17 cellular contexts compared by ENCODE assay signal in genomic region chr12:11860026-11860425, GRCh38.
A peak's percentile ranks its signal among the peaks of the same experiment; 100 is the strongest.
DNase-seq lines count a peak whose midpoint lies in the region; ATAC-seq and TF ChIP-seq lines count a peak whose summit lies in the region.
"Had no signal": no experiment of that assay in that cellular context is flagged by ENCODE, and none has a peak within 500 bp of the region (broad histone marks: within the 10 kb centered on the region; RNA-seq: fewer than 3 reads in every experiment).

No MANE protein-coding gene starts in this region.

- peaks cover 0 to 2% (median 0%) of the 10 kb centered on the region in 7 donors for H3K9me3 Mint-ChIP-seq in CD14-positive monocyte
- no peaks in the 10 kb centered on the region for H3K9me3 Mint-ChIP-seq in activated naive CD8-positive, alpha-beta T cell treated with anti-CD3 and anti-CD28 coated beads, Interleukin-2, amount 50 U/mL, for 24 hours
- H3K9me3 Mint-ChIP-seq in natural killer cell treated with Interleukin-12 subunit alpha and Interleukin-12 subunit beta and Interleukin-15 and Interleukin-18, amount 100 ng/mL, for 72 hours = no peaks in the 10 kb centered on the region

- peaks cover 62% of the 10 kb centered on the region for H3K4me1 Mint-ChIP-seq in CD14-positive monocyte
- peaks cover 38% of the 10 kb centered on the region for H3K4me1 Mint-ChIP-seq in activated naive CD8-positive, alpha-beta T cell treated with anti-CD3 and anti-CD28 coated beads, Interleukin-2, amount 50 U/mL, for 24 hours
- H3K4me1 Mint-ChIP-seq in natural killer cell treated with Interleukin-12 subunit alpha and Interleukin-12 subunit beta and Interleukin-15 and Interleukin-18, amount 100 ng/mL, for 72 hours (ENCODE audit: low read depth in 2 of 2) = peaks cover 15 to 43% of the 10 kb centered on the region in 2 donors

- peak overlapping the region in 5 of 7 donors; percentile 34 to 66 (median 60) for H3K27ac Mint-ChIP-seq in CD14-positive monocyte
- peak overlapping the region; percentile 46 for H3K27ac Mint-ChIP-seq in activated naive CD8-positive, alpha-beta T cell treated with anti-CD3 and anti-CD28 coated beads, Interleukin-2, amount 50 U/mL, for 24 hours
- no peak overlapping the region for H3K27ac Mint-ChIP-seq in natural killer cell treated with Interleukin-12 subunit alpha and Interleukin-12 subunit beta and Interleukin-15 and Interleukin-18, amount 100 ng/mL, for 72 hours
- H3K27ac Mint-ChIP-seq: mesothelial cell of epicardium had no signal

- DNase-seq in activated CD4-positive, alpha-beta T cell treated with anti-CD3 and anti-CD28 coated beads, Interleukin-2, amount 50 U/mL, for 48 hours = peak; percentile 28 to 40
- DNase-seq in activated CD4-positive, alpha-beta T cell treated with anti-CD3 and anti-CD28 coated beads for 4 hours = no peak
- no peak for DNase-seq in CD14-positive monocyte (ENCODE audit: low spot score)
- peak; percentile 45 for DNase-seq in activated naive CD8-positive, alpha-beta T cell treated with anti-CD3 and anti-CD28 coated beads, Interleukin-2, amount 50 U/mL, for 24 hours
- no peak for DNase-seq in natural killer cell treated with Interleukin-12 subunit alpha and Interleukin-12 subunit beta and Interleukin-15 and Interleukin-18, amount 100 ng/mL, for 72 hours (ENCODE audit: low spot score)
- no peak for DNase-seq in OCI-M1 (lab: John Stamatoyannopoulos, UW)
- DNase-seq in NCI-H1048 (lab: John Stamatoyannopoulos, UW) = no peak
- DNase-seq: activated CD4-positive, CD25-positive, alpha-beta regulatory T cell; activated effector memory CD4-positive, alpha-beta T cell treated with anti-CD3 and anti-CD28 coated beads, Interleukin-2, amount 50 U/mL, for 16 hours; CD8-positive, alpha-beta memory T cell; head of caudate nucleus; kidney; NCI-H187; NCI-H446 treated with DMSO at 0.1 percent for 48 hours had no signal

- peak; percentile 81 for ATAC-seq in activated naive CD8-positive, alpha-beta T cell treated with anti-CD3 and anti-CD28 coated beads, Interleukin-2, amount 50 U/mL, for 24 hours
- ATAC-seq in natural killer cell treated with Interleukin-12 subunit alpha and Interleukin-12 subunit beta and Interleukin-15 and Interleukin-18, amount 100 ng/mL, for 72 hours = peak; percentile 44 to 48
- ATAC-seq in HG02610 (IDR thresholded peaks at IDR 0.05; ENCODE audit: unreplicated experiment) = no peak
- ATAC-seq: sciatic nerve had no signal

- H3K27me3 Mint-ChIP-seq in CD14-positive monocyte (ENCODE audit: low read depth in 3 of 3) = peaks cover 0 to 1% (median 0%) of the 10 kb centered on the region in 3 donors
- H3K27me3 Mint-ChIP-seq in activated naive CD8-positive, alpha-beta T cell treated with anti-CD3 and anti-CD28 coated beads, Interleukin-2, amount 50 U/mL, for 24 hours = no peaks in the 10 kb centered on the region
- H3K27me3 Mint-ChIP-seq in natural killer cell treated with Interleukin-12 subunit alpha and Interleukin-12 subunit beta and Interleukin-15 and Interleukin-18, amount 100 ng/mL, for 72 hours = no peaks in the 10 kb centered on the region
- H3K27me3 Mint-ChIP-seq: CD8-positive, alpha-beta memory T cell had no signal

- intact Hi-C loops in CD14-positive monocyte (cut with micrococcal nuclease) = no loop called here

- TF ChIP-seq CTCF in CD14-positive monocyte (IDR thresholded peaks at IDR 0.05) = no peak

- peaks cover 51 to 58% of the 10 kb centered on the region in 2 donors for H3K36me3 Mint-ChIP-seq in CD14-positive monocyte
- peaks cover 64% of the 10 kb centered on the region for H3K36me3 Mint-ChIP-seq in activated naive CD8-positive, alpha-beta T cell treated with anti-CD3 and anti-CD28 coated beads, Interleukin-2, amount 50 U/mL, for 24 hours (ENCODE audit: low read depth)
- peaks cover 20% of the 10 kb centered on the region for H3K36me3 Mint-ChIP-seq in natural killer cell treated with Interleukin-12 subunit alpha and Interleukin-12 subunit beta and Interleukin-15 and Interleukin-18, amount 100 ng/mL, for 72 hours

- no peak overlapping the region for H3K4me3 Mint-ChIP-seq in CD14-positive monocyte
- no peak overlapping the region for H3K4me3 Mint-ChIP-seq in activated naive CD8-positive, alpha-beta T cell treated with anti-CD3 and anti-CD28 coated beads, Interleukin-2, amount 50 U/mL, for 24 hours
- no peak overlapping the region for H3K4me3 Mint-ChIP-seq in natural killer cell treated with Interleukin-12 subunit alpha and Interleukin-12 subunit beta and Interleukin-15 and Interleukin-18, amount 100 ng/mL, for 72 hours
- H3K4me3 Mint-ChIP-seq: CD8-positive, alpha-beta memory T cell; mesothelial cell of epicardium had no signal

Comparison
In these comparisons a context has a peak if more than half of its experiments do, and no peak if none do; other contexts are left out.
1. DNase-seq: peak in activated CD4-positive, alpha-beta T cell treated with anti-CD3 and anti-CD28 coated beads, Interleukin-2, amount 50 U/mL, for 48 hours (2 of 2) and activated naive CD8-positive, alpha-beta T cell treated with anti-CD3 and anti-CD28 coated beads, Interleukin-2, amount 50 U/mL, for 24 hours (single experiment); none in activated CD4-positive, alpha-beta T cell treated with anti-CD3 and anti-CD28 coated beads for 4 hours (0 of 2), CD14-positive monocyte (single experiment), natural killer cell treated with Interleukin-12 subunit alpha and Interleukin-12 subunit beta and Interleukin-15 and Interleukin-18, amount 100 ng/mL, for 72 hours (single experiment), OCI-M1 (single experiment) and NCI-H1048 (single experiment).
2. H3K27ac Mint-ChIP-seq: peak in CD14-positive monocyte (5 of 7) and activated naive CD8-positive, alpha-beta T cell treated with anti-CD3 and anti-CD28 coated beads, Interleukin-2, amount 50 U/mL, for 24 hours (single experiment); none in natural killer cell treated with Interleukin-12 subunit alpha and Interleukin-12 subunit beta and Interleukin-15 and Interleukin-18, amount 100 ng/mL, for 72 hours (0 of 2).